ENCODE assay signal across 17 cellular contexts in genomic region chr20:22354647-22355046, GRCh38.
DNase-seq lines count a peak whose midpoint lies in the region; ATAC-seq and TF ChIP-seq lines count a peak whose summit lies in the region.
"Had no signal": no experiment of that assay in that cellular context is flagged by ENCODE, and none has a peak within 500 bp of the region (broad histone marks: within the 10 kb centered on the region; RNA-seq: fewer than 3 reads in every experiment).

No MANE protein-coding gene starts in this region.

- no peak overlapping the region for H2BK5ac ChIP-seq in IMR-90 (ENCODE audit: low read depth, low read length, poor library complexity, severe bottlenecking)

- no peak overlapping the region for H2BK20ac ChIP-seq in IMR-90 (ENCODE audit: low read depth, low read length)

- TF ChIP-seq EP300 in esophagus muscularis mucosa (IDR thresholded peaks at IDR 0.05): no peak

- no peak overlapping the region for H3K56ac ChIP-seq in IMR-90 (ENCODE audit: extremely low read depth, insufficient read depth, low read length)

- H4K20me1 ChIP-seq in IMR-90 (ENCODE audit: insufficient read depth, low read length): no peaks in the 10 kb centered on the region

- no peak overlapping the region for H3K4ac ChIP-seq in IMR-90 (ENCODE audit: low read depth, low read length)

- no peak overlapping the region for H2AK5ac ChIP-seq in IMR-90 (ENCODE audit: low read depth, low read length)

- H3K79me1 ChIP-seq in IMR-90 (ENCODE audit: low read depth in 1 of 2, low read length in 2 of 2): no peaks in the 10 kb centered on the region

- H4K91ac ChIP-seq in IMR-90 (ENCODE audit: insufficient read depth, low read depth, low read length): no peak overlapping the region

- CTCF ChIA-PET in IMR-90 (lab: Yijun Ruan, JAX): no interaction called here

- in situ Hi-C loops in IMR-90 (cut with MboI; ENCODE audit: low sequenced_read_pairs): no loop called here

- no peak for TF ChIP-seq CTCF in IMR-90 (conservative IDR thresholded peaks at IDR 0.05; ENCODE audit: low read depth, low read length)
- TF ChIP-seq CTCF in esophagus muscularis mucosa (IDR thresholded peaks at IDR 0.05): no peak
- no peak for TF ChIP-seq CTCF in mucosa of descending colon (IDR thresholded peaks at IDR 0.05)

- H3K9me3 ChIP-seq in IMR-90 (ENCODE audit: control insufficient read depth, insufficient read depth, low read length) (no peaks in the 10 kb centered on the region), esophagus muscularis mucosa (peaks cover 0 to 7% (median 0%) of the 10 kb centered on the region in 4 donors), mucosa of descending colon (no peaks in the 10 kb centered on the region)
- H3K9me3 ChIP-seq: HAP-1 had no signal

- no peak overlapping the region for H2AFZ ChIP-seq in IMR-90 (replicated peaks; ENCODE audit: low read length, poor library complexity)

- ATAC-seq in IMR-90 (ENCODE audit: low read depth) (no peak), mucosa of descending colon (peak; percentile 73), left lobe of liver (no peak), HG03097 (IDR thresholded peaks at IDR 0.05; ENCODE audit: low FRiP score, unreplicated experiment) (no peak)

- dilution Hi-C loops in IMR-90 (cut with HindIII; ENCODE audit: low sequenced_read_pairs, unreplicated experiment): no loop called here

- no peak overlapping the region for H3K18ac ChIP-seq in IMR-90 (ENCODE audit: low read depth, low read length)

- POLR2A ChIA-PET in IMR-90 (lab: Charles Lee; ENCODE audit: unreplicated experiment): no interaction called here

- H4K5ac ChIP-seq in IMR-90 (ENCODE audit: low read depth, low read length): no peak overlapping the region

- TF ChIP-seq POLR2A in IMR-90 (IDR thresholded peaks at IDR 0.05; ENCODE audit: low read depth, low read length) (no peak), esophagus muscularis mucosa (IDR thresholded peaks at IDR 0.05; ENCODE audit: low read depth) (no peak)

- H3K27me3 ChIP-seq in IMR-90 (ENCODE audit: control insufficient read depth, insufficient read depth, low read length) (no peaks in the 10 kb centered on the region), esophagus muscularis mucosa (peaks cover 0 to 9% (median 0%) of the 10 kb centered on the region in 4 donors)

- H3K4me3 ChIP-seq in IMR-90 (ENCODE audit: insufficient read depth, low read depth, low read length): no peak overlapping the region
- H3K4me3 ChIP-seq in esophagus muscularis mucosa: no peak overlapping the region
- no peak overlapping the region for H3K4me3 ChIP-seq in mucosa of descending colon
- H3K4me3 ChIP-seq: HAP-1 had no signal

- H2BK120ac ChIP-seq in IMR-90 (ENCODE audit: low read depth, low read length): no peak overlapping the region

- DNase-seq in IMR-90: no peak
- DNase-seq in esophagus muscularis mucosa (ENCODE audit: extremely low spot score): peak; percentile 24
- no peak for DNase-seq in mucosa of descending colon
- no peak for DNase-seq in LoVo (ENCODE audit: low spot score)
- no peak for DNase-seq in left lobe of liver (ENCODE audit: low spot score)
- DNase-seq: 8988T; C1 segment of cervical spinal cord; Calu3; CD4-positive, alpha-beta memory T cell; COR-L47; DMS53; DMS79 treated with DMSO at 0.1 percent for 48 hours; GF-D8; GOT3; HFFc6 had no signal

- H3K4me2 ChIP-seq in IMR-90 (ENCODE audit: low read depth, low read length): no peak overlapping the region

- H2BK15ac ChIP-seq in IMR-90 (ENCODE audit: low read depth, low read length): no peak overlapping the region

- H2AK9ac ChIP-seq in IMR-90 (replicated peaks; ENCODE audit: low read depth, low read length, poor library complexity): no peak overlapping the region

- BruUV-seq in IMR-90 (replicated peaks; lab: Mats Ljungman, UMichigan): no TSS peak

- no CpG with 5 or more reads among the region's 1 CpG for WGBS in IMR-90 (ENCODE audit: extremely low coverage in 2 of 2, insufficient read length in 1 of 2), 2 experiments
- WGBS in esophagus muscularis mucosa: 85% methylated on average over 1 of the region's 1 CpG

- no peak for TF ChIP-seq RAD21 in IMR-90 (IDR thresholded peaks at IDR 0.05; ENCODE audit: low read length)

- no peak overlapping the region for H4K8ac ChIP-seq in IMR-90 (ENCODE audit: low read depth in 2 of 2, low read length in 2 of 2)

- H3K4me1 ChIP-seq in IMR-90 (ENCODE audit: control insufficient read depth, insufficient read depth, low read length) (no peaks in the 10 kb centered on the region), esophagus muscularis mucosa (no peaks in the 10 kb centered on the region), mucosa of descending colon (ENCODE audit: low read depth) (no peaks in the 10 kb centered on the region)
- H3K4me1 ChIP-seq: HAP-1 had no signal

- no peak overlapping the region for H3K9ac ChIP-seq in IMR-90 (ENCODE audit: low read depth, low read length)

- no peak overlapping the region for H3K14ac ChIP-seq in IMR-90 (replicated peaks; ENCODE audit: low read depth, low read length)

- H3K36me3 ChIP-seq in IMR-90 (ENCODE audit: control insufficient read depth, insufficient read depth, low read length) (no peaks in the 10 kb centered on the region), esophagus muscularis mucosa (no peaks in the 10 kb centered on the region), mucosa of descending colon (ENCODE audit: low read depth) (no peaks in the 10 kb centered on the region)
- H3K36me3 ChIP-seq: HAP-1 had no signal

- no peaks in the 10 kb centered on the region for H3K9me1 ChIP-seq in IMR-90 (ENCODE audit: insufficient read depth, low read length)

- intact Hi-C loops in IMR-90 (cut with micrococcal nuclease): no loop called here
- intact Hi-C loops in esophagus muscularis mucosa (cut with DNase I): no loop called here
- intact Hi-C loops in mucosa of descending colon (cut with DNase I, micrococcal nuclease): no loop called here

- H3K27ac ChIP-seq in IMR-90 (ENCODE audit: insufficient read depth, low read length) (no peak overlapping the region), esophagus muscularis mucosa (replicated peaks in 1 of 4) (no peak overlapping the region)

- no peak overlapping the region for H3K23ac ChIP-seq in IMR-90 (ENCODE audit: low read depth, low read length)

TF ChIP-seq in IMR-90, 13 proteins besides CTCF, POLR2A, EP300 and RAD21:
- TF ChIP-seq MXI1 (IDR thresholded peaks at IDR 0.05; ENCODE audit: borderline replicate concordance, low read depth, low read length) (no peak), ELK1 (IDR thresholded peaks at IDR 0.05; ENCODE audit: borderline replicate concordance, low read depth, low read length) (no peak), BHLHE40 (IDR thresholded peaks at IDR 0.05; ENCODE audit: low read depth, low read length) (no peak), CEBPB (IDR thresholded peaks at IDR 0.05; ENCODE audit: low read depth, low read length) (peak; percentile 27; the same call in 1 of the 2 replicates), USF2 (IDR thresholded peaks at IDR 0.05; ENCODE audit: low read depth, low read length) (no peak)
